ENCODE assay signal across 9 cellular contexts in genomic region chr12:57213763-57214397, GRCh38. TPM values are rescaled to one million over a fixed set of nuclear protein-coding genes. Genes with fewer than 3 reads are reported as not detected.
DNase-seq lines count a peak whose midpoint lies in the region; TF ChIP-seq lines count a peak whose summit lies in the region.
"Had no signal": no experiment of that assay in that cellular context is flagged by ENCODE, and none has a peak within 500 bp of the region (broad histone marks: within the 10 kb centered on the region; RNA-seq: fewer than 3 reads in every experiment).

No MANE protein-coding gene starts in this region.

- H3K36me3 Mint-ChIP-seq in chondrocyte (ENCODE audit: low read depth): peaks cover 7% of the 10 kb centered on the region

- no peaks in the 10 kb centered on the region for H3K27me3 Mint-ChIP-seq in chondrocyte (ENCODE audit: low read depth)

- no peak overlapping the region for H3K4me3 ChIP-seq in neutrophil (ENCODE audit: low read depth in 1 of 2, low read length in 1 of 2)
- H3K4me3 ChIP-seq in prostate gland: no peak overlapping the region

- no peak overlapping the region for H3K27ac ChIP-seq in neutrophil
- H3K27ac ChIP-seq in prostate gland: no peak overlapping the region

- H3K27ac Mint-ChIP-seq in chondrocyte (ENCODE audit: unreplicated experiment): peak overlapping the region; percentile 92
- H3K27ac Mint-ChIP-seq: stimulated activated naive CD8-positive, alpha-beta T cell treated with anti-CD3 and anti-CD28 coated beads, Interleukin-15, Interleukin-2, amounts not matched to agents 100 ng/mL and 50 ng/mL, for 24 hours had no signal

- no peaks in the 10 kb centered on the region for H3K9me3 Mint-ChIP-seq in chondrocyte (ENCODE audit: low read depth)
- H3K9me3 Mint-ChIP-seq: stimulated activated naive CD8-positive, alpha-beta T cell treated with anti-CD3 and anti-CD28 coated beads, Interleukin-15, Interleukin-2, amounts not matched to agents 100 ng/mL and 50 ng/mL, for 24 hours had no signal

- H3K36me3 ChIP-seq in neutrophil (no peaks in the 10 kb centered on the region), prostate gland (peaks cover 0 to 5% of the 10 kb centered on the region in 2 donors)

- intact Hi-C loops in prostate gland (cut with DNase I): loop anchor here (1.0 kb wide), 1 partner anchor 25 kb away; no protein-coding TSS in a partner anchor

- TF ChIP-seq CTCF in chondrocyte (IDR thresholded peaks at IDR 0.05) (no peak), neutrophil (IDR thresholded peaks at IDR 0.05) (peak; percentile 16), GM10266 (IDR thresholded peaks at IDR 0.05; ENCODE audit: control insufficient read depth, insufficient read depth, low read depth, missing control alignments) (no peak), prostate gland (IDR thresholded peaks at IDR 0.05) (no peak)

- DNase-seq in NCI-H2196 (lab: John Stamatoyannopoulos, UW; ENCODE audit: unreplicated experiment) (peak; percentile 29), NCI-H2196 treated with DMSO at 0.1 percent for 48 hours (lab: John Stamatoyannopoulos, UW; ENCODE audit: unreplicated experiment) (no peak), chondrocyte (ENCODE audit: low spot score) (no peak), GM10266 (ENCODE audit: extremely low spot score) (no peak), prostate gland (ENCODE audit: low spot score) (no peak)
- no peak for DNase-seq in activated effector memory CD4-positive, alpha-beta T cell treated with anti-CD3 and anti-CD28 coated beads, Interleukin-2, amount 50 U/mL, for 16 hours

- TF ChIP-seq EP300 in Ishikawa (IDR thresholded peaks at IDR 0.05; ENCODE audit: borderline replicate concordance): no peak; the same call in 1 of the 2 replicates

- TF ChIP-seq POLR2A in prostate gland (IDR thresholded peaks at IDR 0.05): no peak

- WGBS in prostate gland: 40% methylated on average over 4 of the region's 4 CpGs

- H3K9me3 ChIP-seq in neutrophil (no peaks in the 10 kb centered on the region), prostate gland (no peaks in the 10 kb centered on the region)

- TF ChIP-seq RAD21 in Ishikawa (IDR thresholded peaks at IDR 0.05; ENCODE audit: low read depth): no peak

- peak overlapping the region; percentile 41 for H3K4me3 Mint-ChIP-seq in chondrocyte (ENCODE audit: unreplicated experiment)
- H3K4me3 Mint-ChIP-seq: stimulated activated naive CD8-positive, alpha-beta T cell treated with anti-CD3 and anti-CD28 coated beads, Interleukin-15, Interleukin-2, amounts not matched to agents 100 ng/mL and 50 ng/mL, for 24 hours had no signal

- H3K27me3 ChIP-seq in neutrophil: peaks cover 79% of the 10 kb centered on the region
- H3K27me3 ChIP-seq in prostate gland (replicated peaks; ENCODE audit: insufficient read depth): no peaks in the 10 kb centered on the region

- H3K4me1 Mint-ChIP-seq in chondrocyte (ENCODE audit: low read depth): peaks cover 69% of the 10 kb centered on the region

- H3K4me1 ChIP-seq in neutrophil (ENCODE audit: control insufficient read depth in 1 of 2, insufficient read depth in 1 of 2, low read depth in 1 of 2, low read length in 1 of 2): peaks cover 11 to 25% of the 10 kb centered on the region in 2 experiments
- peaks cover 20% of the 10 kb centered on the region for H3K4me1 ChIP-seq in prostate gland (replicated peaks)

TF ChIP-seq in Ishikawa, 13 proteins besides CTCF, POLR2A, EP300 and RAD21:
- no peak for TF ChIP-seq MAX (IDR thresholded peaks at IDR 0.05)
- no peak for TF ChIP-seq FOXM1 (IDR thresholded peaks at IDR 0.05; ENCODE audit: borderline replicate concordance, low read depth)
- no peak for TF ChIP-seq TCF12 (IDR thresholded peaks at IDR 0.05; ENCODE audit: low read depth)
- TF ChIP-seq CEBPB (IDR thresholded peaks at IDR 0.05): no peak
- 0 out of 2 replicates have a peak, but pooled peaks have one; percentile 2 for TF ChIP-seq NFIC (IDR thresholded peaks at IDR 0.05)

RNA-seq across cellular contexts. Expression of gene NXPH4, which starts 2.7 kb away (rescaled TPM):
- total RNA-seq in chondrocyte: 75.4 to 85.4 TPM (median 82.8 TPM) in 3 replicates
- total RNA-seq in prostate gland: 10 to 100 TPM; 10.2 to 18.1 TPM

RNA-seq across cellular contexts. Expression of gene SHMT2, which starts 15.6 kb away (rescaled TPM):
- total RNA-seq in chondrocyte (112 to 292 TPM (median 291 TPM) in 3 replicates), prostate gland (10 to 100 TPM; 49.6 to 51.4 TPM)

RNA-seq across cellular contexts. Expression of gene STAC3, which starts 37.1 kb away (rescaled TPM):
- total RNA-seq in chondrocyte (1.1 to 2.8 TPM (median 1.3 TPM) in 3 replicates), prostate gland (10 to 100 TPM in 1 of 2 donors, 1 to 10 TPM in 1; 4.8 to 20.9 TPM)
